Comparison of ENCODE assay signal across 8 cellular contexts in genomic region chr15:74403981-74404563, GRCh38. TPM values are rescaled to one million over a fixed set of nuclear protein-coding genes. Genes with fewer than 3 reads are reported as not detected.
DNase-seq lines count a peak whose midpoint lies in the region; ATAC-seq, FAIRE-seq and TF ChIP-seq lines count a peak whose summit lies in the region.

No MANE protein-coding gene starts in this region.

- H3K9me3 Mint-ChIP-seq in HFFc6 (no peaks in the 10 kb centered on the region), nephron (no peaks in the 10 kb centered on the region), MCF 10A (ENCODE audit: unreplicated experiment) (no peaks in the 10 kb centered on the region)

- peaks cover 18% of the 10 kb centered on the region for H3K79me2 ChIP-seq in OCI-LY3 (ENCODE audit: low read length)

- no peak for FAIRE-seq in RCC 7860 (lab: Jason Lieb, UNC)

- H3K9me3 ChIP-seq in OCI-LY3 (ENCODE audit: insufficient read depth, low read length) (no peaks in the 10 kb centered on the region), vagina (no peaks in the 10 kb centered on the region)

- peaks cover 16% of the 10 kb centered on the region for H4K20me1 ChIP-seq in OCI-LY3 (ENCODE audit: insufficient read depth, low read length)

- H3K36me3 Mint-ChIP-seq in HFFc6 (ENCODE audit: low read depth), result peaks cover 19% of the 10 kb centered on the region
- H3K36me3 Mint-ChIP-seq in nephron (ENCODE audit: low read depth), result no peaks in the 10 kb centered on the region
- H3K36me3 Mint-ChIP-seq in MCF 10A (ENCODE audit: insufficient read depth, unreplicated experiment), result peaks cover 4% of the 10 kb centered on the region

- peak; percentile 34 for ATAC-seq in GM18907 (IDR thresholded peaks at IDR 0.05; ENCODE audit: unreplicated experiment)

- H3K4me1 Mint-ChIP-seq in HFFc6 (ENCODE audit: low read depth) (peaks cover 94% of the 10 kb centered on the region), nephron (peaks cover 72% of the 10 kb centered on the region), MCF 10A (ENCODE audit: insufficient read depth, unreplicated experiment) (peaks cover 26% of the 10 kb centered on the region)

- no peak overlapping the region for H3K4me3 Mint-ChIP-seq in HFFc6
- peak overlapping the region; percentile 17 to 64 (median 63) for H3K4me3 Mint-ChIP-seq in nephron
- no peak overlapping the region for H3K4me3 Mint-ChIP-seq in MCF 10A (ENCODE audit: unreplicated experiment)

- H3K4me3 ChIP-seq in OCI-LY3 (ENCODE audit: low read length) (peak overlapping the region; percentile 47), vagina (no peak overlapping the region)

- BruUV-seq in MCF 10A (replicated peaks; lab: Mats Ljungman, UMichigan), result no TSS peak

- peak overlapping the region; percentile 70 for H3K27ac Mint-ChIP-seq in HFFc6
- H3K27ac Mint-ChIP-seq in nephron, result peak overlapping the region; percentile 92 to 96 (median 93)
- no peak overlapping the region for H3K27ac Mint-ChIP-seq in MCF 10A (ENCODE audit: low read depth, unreplicated experiment)

- H3K36me3 ChIP-seq in OCI-LY3 (replicated peaks; ENCODE audit: low read depth, low read length) (peaks cover 38% of the 10 kb centered on the region), vagina (no peaks in the 10 kb centered on the region)

- CTCF ChIA-PET in MCF 10A (lab: Yijun Ruan, JAX), result interaction anchor here (1.9 kb wide), 1 partner anchor 22 kb away, joined by 8 read pairs; no protein-coding TSS in a partner anchor

- peak overlapping the region; percentile 76 for H3K4me2 ChIP-seq in OCI-LY3 (ENCODE audit: low read length)

- peak overlapping the region; percentile 95 for H3K27ac ChIP-seq in OCI-LY3 (ENCODE audit: low read length)
- no peak overlapping the region for H3K27ac ChIP-seq in vagina

- H3K4me1 ChIP-seq in OCI-LY3 (ENCODE audit: low read length) (peaks cover 81% of the 10 kb centered on the region), vagina (no peaks in the 10 kb centered on the region)

- H3K27me3 Mint-ChIP-seq in HFFc6 (ENCODE audit: insufficient read depth) (peaks cover 4% of the 10 kb centered on the region), nephron (ENCODE audit: low read depth) (peaks cover 4% of the 10 kb centered on the region), MCF 10A (ENCODE audit: insufficient read depth, unreplicated experiment) (no peaks in the 10 kb centered on the region)

- TF ChIP-seq CTCF in HFFc6 (IDR thresholded peaks at IDR 0.05) (no peak), OCI-LY3 (IDR thresholded peaks at IDR 0.05; ENCODE audit: low read depth, low read length) (no peak), nephron (IDR thresholded peaks at IDR 0.05; ENCODE audit: unreplicated experiment in 3 of 3) (no peak), vagina (IDR thresholded peaks at IDR 0.05) (no peak), MCF 10A (IDR thresholded peaks at IDR 0.05; ENCODE audit: unreplicated experiment) (no peak)

- peak overlapping the region; percentile 79 for H3K9ac ChIP-seq in OCI-LY3 (ENCODE audit: low read length)

- no peak for TF ChIP-seq POLR2A in vagina (IDR thresholded peaks at IDR 0.05)

- POLR2A ChIA-PET in MCF 10A (lab: Yijun Ruan, JAX), result no interaction called here

- DNase-seq in HFFc6 (no peak), RPMI8226 (no peak), RCC 7860 (ENCODE audit: low spot score) (no peak), vagina (ENCODE audit: extremely low spot score in 2 of 2) (no peak), MCF 10A (ENCODE audit: unreplicated experiment) (no peak)

- intact Hi-C loops in vagina (cut with DNase I), result no loop called here
- intact Hi-C loops in MCF 10A (cut with micrococcal nuclease), result no loop called here

- no peak overlapping the region for H2AFZ ChIP-seq in OCI-LY3 (ENCODE audit: low read depth, low read length)

- H3K27me3 ChIP-seq in OCI-LY3 (ENCODE audit: low read depth, low read length), result no peaks in the 10 kb centered on the region
- no peaks in the 10 kb centered on the region for H3K27me3 ChIP-seq in vagina

RNA-seq across cellular contexts. Expression of gene SEMA7A, which starts 29.7 kb away (rescaled TPM):
- total RNA-seq in HFFc6 (2021; fragmentation: NEBNext Ultra II Directional; extraction: Animal tissue kit (Norgen Biotek cat#: 25700)), result 100 to 1,000 TPM; 115 to 196 (median 129) TPM
- total RNA-seq in vagina (3.9 TPM), MCF 10A (2022) (0.81 and 1.6 TPM in 2 replicates)

RNA-seq across cellular contexts. Expression of gene CYP11A1, which starts 36.6 kb away (rescaled TPM):
- total RNA-seq in HFFc6 (2021; fragmentation: NEBNext Ultra II Directional; extraction: Animal tissue kit (Norgen Biotek cat#: 25700)), result under 1 TPM in 4 of 6 experiments, not detected in 2; 0.12 to 0.17 (median 0.14) TPM
- 8.8 TPM for total RNA-seq in vagina
- not detected in 2 replicates for total RNA-seq in MCF 10A (2022)

RNA-seq across cellular contexts. Expression of gene UBL7, which starts 56.9 kb away (rescaled TPM):
- 10 to 100 TPM; 50.9 to 68.0 (median 60.1) TPM for total RNA-seq in HFFc6 (2021; fragmentation: NEBNext Ultra II Directional; extraction: Animal tissue kit (Norgen Biotek cat#: 25700))
- total RNA-seq in vagina (39.8 TPM), MCF 10A (2022) (55.5 and 56.4 TPM in 2 replicates)

Comparison
In these comparisons a context has a peak if more than half of its experiments do, and no peak if none do; other contexts are left out.
1. H3K4me3 Mint-ChIP-seq: peak in nephron (3 of 3); none in HFFc6 (single experiment) and MCF 10A (single experiment).
2. RNA of gene SEMA7A, which starts 29.7 kb away (total RNA-seq): 115 to 196 TPM in HFFc6; 3.9 TPM in vagina (single experiment) and 0.81 to 1.6 TPM in MCF 10A; every median in the first group is over 10 times any median in the second.